In the genomic region with DNA sequence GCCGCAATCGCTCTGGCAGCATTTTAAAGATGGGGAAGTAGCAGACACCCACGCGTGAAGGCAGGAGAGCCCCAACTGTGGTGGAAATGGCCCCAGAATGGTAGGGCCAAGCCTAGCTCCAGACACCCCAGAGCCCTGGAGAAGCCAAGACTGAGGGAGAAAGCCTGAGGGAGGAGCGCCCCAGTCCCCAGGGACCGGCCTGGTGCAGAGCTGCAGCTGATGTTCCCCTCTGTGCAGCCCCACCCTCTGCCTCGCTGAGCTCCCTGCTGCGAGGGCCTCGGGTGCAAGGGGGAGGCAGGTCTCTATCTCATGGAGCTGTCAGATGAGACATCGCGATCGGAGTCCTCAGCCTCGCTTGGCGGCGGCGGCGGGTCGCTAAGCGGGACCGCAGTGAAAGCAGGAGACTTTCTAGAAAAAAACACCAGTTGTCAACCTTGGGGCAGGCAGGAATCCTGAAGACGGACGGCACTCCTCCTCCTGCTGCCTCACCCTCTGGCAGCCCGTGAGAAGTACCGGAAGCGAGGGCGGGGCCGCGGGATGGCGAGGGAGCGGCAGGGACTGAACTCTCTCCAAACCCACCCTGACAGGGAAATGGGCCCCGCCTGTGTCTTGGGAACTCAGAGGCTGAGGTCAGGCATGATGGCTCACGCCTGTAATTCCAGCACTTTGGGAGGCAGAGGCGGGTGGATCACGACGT, we compare ENCODE assay signal across 1 cellular context.
TF ChIP-seq lines count a peak whose summit lies in the region.

No MANE protein-coding gene starts in this region.

TF ChIP-seq in GM12878, 131 proteins besides CTCF, POLR2A, EP300 and RAD21:
- TF ChIP-seq BHLHE40 (IDR thresholded peaks at IDR 0.05; ENCODE audit: borderline replicate concordance in 1 of 2, low read depth in 2 of 2, low read length in 1 of 2) (peak in 1 of 2 experiments; percentile 54; a peak in 2 of 4 replicates), ZZZ3 (IDR thresholded peaks at IDR 0.05; ENCODE audit: control insufficient read depth, insufficient read length, low read depth) (no peak), GATAD2B (conservative IDR thresholded peaks at IDR 0.05; ENCODE audit: low read depth) (peak; percentile 60; the same call in 1 of the 2 replicates), PML (IDR thresholded peaks at IDR 0.05; ENCODE audit: low read length) (no peak), RELA (IDR thresholded peaks at IDR 0.05; ENCODE audit: borderline replicate concordance, partially characterized antibody) (no peak), KLF5 (IDR thresholded peaks at IDR 0.05; ENCODE audit: partially characterized antibody) (no peak), BCLAF1 (IDR thresholded peaks at IDR 0.05) (no peak), DPF2 (IDR thresholded peaks at IDR 0.05) (0 out of 2 replicates have a peak, but pooled peaks have one; percentile 36), SKIL (IDR thresholded peaks at IDR 0.05; ENCODE audit: low read depth, poor library complexity, severe bottlenecking) (no peak), RUNX3 (IDR thresholded peaks at IDR 0.05; ENCODE audit: low read length) (no peak), BMI1 (IDR thresholded peaks at IDR 0.05; ENCODE audit: borderline replicate concordance) (no peak), E2F8 (IDR thresholded peaks at IDR 0.05; ENCODE audit: low read depth, partially characterized antibody) (no peak), SMAD5 (IDR thresholded peaks at IDR 0.05; ENCODE audit: low read depth) (no peak), TCF7 (IDR thresholded peaks at IDR 0.05; ENCODE audit: borderline replicate concordance) (no peak), IKZF1 (conservative IDR thresholded peaks at IDR 0.05) (peak; percentile 69; the same call in 1 of the 2 replicates), MEF2B (IDR thresholded peaks at IDR 0.05; ENCODE audit: partially characterized antibody, poor library complexity, severe bottlenecking) (peak; percentile 97), EGR1 (IDR thresholded peaks at IDR 0.05; ENCODE audit: borderline replicate concordance in 1 of 2, low read depth in 2 of 2, low read length in 2 of 2) (peak in 1 of 2 experiments; percentile 17; a peak in 1 of 3 replicates), ATF3 (IDR thresholded peaks at IDR 0.05; ENCODE audit: borderline replicate concordance, extremely low read depth, low read depth, low read length) (no peak), TAF1 (IDR thresholded peaks at IDR 0.05; ENCODE audit: borderline replicate concordance, low read depth, low read length) (no peak), BACH1 (IDR thresholded peaks at IDR 0.05; ENCODE audit: borderline replicate concordance) (no peak), CHD4 (IDR thresholded peaks at IDR 0.05) (no peak), EED (IDR thresholded peaks at IDR 0.05; ENCODE audit: low read depth) (peak; percentile 44; the same call in 1 of the 2 replicates), YBX1 (IDR thresholded peaks at IDR 0.05) (no peak), NBN (IDR thresholded peaks at IDR 0.05) (peak; percentile 46; the same call in 1 of the 2 replicates), PRDM15 (CRISPR knock-in tag; IDR thresholded peaks at IDR 0.05) (no peak), TCF12 (IDR thresholded peaks at IDR 0.05; ENCODE audit: low read depth, low read length) (0 out of 2 replicates have a peak, but pooled peaks have one; percentile 13), ZNF207 (IDR thresholded peaks at IDR 0.05; ENCODE audit: borderline replicate concordance) (no peak), NKRF (conservative IDR thresholded peaks at IDR 0.05) (peak; percentile 36)
- TF ChIP-seq, protein P1, sequence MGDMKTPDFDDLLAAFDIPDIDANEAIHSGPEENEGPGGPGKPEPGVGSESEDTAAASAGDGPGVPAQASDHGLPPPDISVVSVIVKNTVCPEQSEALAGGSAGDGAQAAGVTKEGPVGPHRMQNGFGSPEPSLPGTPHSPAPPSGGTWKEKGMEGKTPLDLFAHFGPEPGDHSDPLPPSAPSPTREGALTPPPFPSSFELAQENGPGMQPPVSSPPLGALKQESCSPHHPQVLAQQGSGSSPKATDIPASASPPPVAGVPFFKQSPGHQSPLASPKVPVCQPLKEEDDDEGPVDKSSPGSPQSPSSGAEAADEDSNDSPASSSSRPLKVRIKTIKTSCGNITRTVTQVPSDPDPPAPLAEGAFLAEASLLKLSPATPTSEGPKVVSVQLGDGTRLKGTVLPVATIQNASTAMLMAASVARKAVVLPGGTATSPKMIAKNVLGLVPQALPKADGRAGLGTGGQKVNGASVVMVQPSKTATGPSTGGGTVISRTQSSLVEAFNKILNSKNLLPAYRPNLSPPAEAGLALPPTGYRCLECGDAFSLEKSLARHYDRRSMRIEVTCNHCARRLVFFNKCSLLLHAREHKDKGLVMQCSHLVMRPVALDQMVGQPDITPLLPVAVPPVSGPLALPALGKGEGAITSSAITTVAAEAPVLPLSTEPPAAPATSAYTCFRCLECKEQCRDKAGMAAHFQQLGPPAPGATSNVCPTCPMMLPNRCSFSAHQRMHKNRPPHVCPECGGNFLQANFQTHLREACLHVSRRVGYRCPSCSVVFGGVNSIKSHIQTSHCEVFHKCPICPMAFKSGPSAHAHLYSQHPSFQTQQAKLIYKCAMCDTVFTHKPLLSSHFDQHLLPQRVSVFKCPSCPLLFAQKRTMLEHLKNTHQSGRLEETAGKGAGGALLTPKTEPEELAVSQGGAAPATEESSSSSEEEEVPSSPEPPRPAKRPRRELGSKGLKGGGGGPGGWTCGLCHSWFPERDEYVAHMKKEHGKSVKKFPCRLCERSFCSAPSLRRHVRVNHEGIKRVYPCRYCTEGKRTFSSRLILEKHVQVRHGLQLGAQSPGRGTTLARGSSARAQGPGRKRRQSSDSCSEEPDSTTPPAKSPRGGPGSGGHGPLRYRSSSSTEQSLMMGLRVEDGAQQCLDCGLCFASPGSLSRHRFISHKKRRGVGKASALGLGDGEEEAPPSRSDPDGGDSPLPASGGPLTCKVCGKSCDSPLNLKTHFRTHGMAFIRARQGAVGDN (IDR thresholded peaks at IDR 0.05): no peak; the same call in 1 of the 2 replicates
